In genomic region chr18:34002130-34002529, GRCh38 we compare ENCODE assay signal across 1 cellular context.
TF ChIP-seq lines count a peak whose summit lies in the region.

No MANE protein-coding gene starts in this region.

TF ChIP-seq in GM23338, 12 proteins besides CTCF, POLR2A, EP300 and RAD21 (continued from another document):
- no peak for TF ChIP-seq ZNF462 (CRISPR knock-in tag; IDR thresholded peaks at IDR 0.05)
- TF ChIP-seq, protein P1, sequence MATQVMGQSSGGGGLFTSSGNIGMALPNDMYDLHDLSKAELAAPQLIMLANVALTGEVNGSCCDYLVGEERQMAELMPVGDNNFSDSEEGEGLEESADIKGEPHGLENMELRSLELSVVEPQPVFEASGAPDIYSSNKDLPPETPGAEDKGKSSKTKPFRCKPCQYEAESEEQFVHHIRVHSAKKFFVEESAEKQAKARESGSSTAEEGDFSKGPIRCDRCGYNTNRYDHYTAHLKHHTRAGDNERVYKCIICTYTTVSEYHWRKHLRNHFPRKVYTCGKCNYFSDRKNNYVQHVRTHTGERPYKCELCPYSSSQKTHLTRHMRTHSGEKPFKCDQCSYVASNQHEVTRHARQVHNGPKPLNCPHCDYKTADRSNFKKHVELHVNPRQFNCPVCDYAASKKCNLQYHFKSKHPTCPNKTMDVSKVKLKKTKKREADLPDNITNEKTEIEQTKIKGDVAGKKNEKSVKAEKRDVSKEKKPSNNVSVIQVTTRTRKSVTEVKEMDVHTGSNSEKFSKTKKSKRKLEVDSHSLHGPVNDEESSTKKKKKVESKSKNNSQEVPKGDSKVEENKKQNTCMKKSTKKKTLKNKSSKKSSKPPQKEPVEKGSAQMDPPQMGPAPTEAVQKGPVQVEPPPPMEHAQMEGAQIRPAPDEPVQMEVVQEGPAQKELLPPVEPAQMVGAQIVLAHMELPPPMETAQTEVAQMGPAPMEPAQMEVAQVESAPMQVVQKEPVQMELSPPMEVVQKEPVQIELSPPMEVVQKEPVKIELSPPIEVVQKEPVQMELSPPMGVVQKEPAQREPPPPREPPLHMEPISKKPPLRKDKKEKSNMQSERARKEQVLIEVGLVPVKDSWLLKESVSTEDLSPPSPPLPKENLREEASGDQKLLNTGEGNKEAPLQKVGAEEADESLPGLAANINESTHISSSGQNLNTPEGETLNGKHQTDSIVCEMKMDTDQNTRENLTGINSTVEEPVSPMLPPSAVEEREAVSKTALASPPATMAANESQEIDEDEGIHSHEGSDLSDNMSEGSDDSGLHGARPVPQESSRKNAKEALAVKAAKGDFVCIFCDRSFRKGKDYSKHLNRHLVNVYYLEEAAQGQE (IDR thresholded peaks at IDR 0.05; ENCODE audit: unreplicated experiment): no peak
